ENCODE assay signal across 9 cellular contexts in genomic region chr12:52278530-52278929, GRCh38. TPM values are rescaled to one million over a fixed set of nuclear protein-coding genes. Genes with fewer than 3 reads are reported as not detected.
DNase-seq lines count a peak whose midpoint lies in the region; ATAC-seq and TF ChIP-seq lines count a peak whose summit lies in the region.
"Had no signal": no experiment of that assay in that cellular context is flagged by ENCODE, and none has a peak within 500 bp of the region (broad histone marks: within the 10 kb centered on the region; RNA-seq: fewer than 3 reads in every experiment).

No MANE protein-coding gene starts in this region.

- H3K27me3 ChIP-seq in iPS DF 6.9 (ENCODE audit: control insufficient read depth, insufficient read depth, low read length), result no peaks in the 10 kb centered on the region; the same call in 1 of the 2 replicates
- peaks cover 23% of the 10 kb centered on the region for H3K27me3 ChIP-seq in smooth muscle cell (ENCODE audit: low read depth)

- no peak for TF ChIP-seq CTCF in smooth muscle cell (IDR thresholded peaks at IDR 0.05; ENCODE audit: borderline replicate concordance, insufficient read depth, poor library complexity, severe bottlenecking)

- CTCF ChIA-PET in activated CD8-positive, alpha-beta memory T cell treated with anti-CD3 and anti-CD28 coated beads, Interleukin-2, amount 10 ng/mL, durations not matched to agents 7 days and 5 days (lab: Charles Lee), result interaction anchor here (0.7 to 6.1 kb wide), 33 partner anchors 11 to 607 kb away, joined by 3 to 74 read pairs (median 4); partner anchors contain the start of gene KRT81

- peak overlapping the region; percentile 73 for H3K4me2 ChIP-seq in smooth muscle cell

- peaks cover 10% of the 10 kb centered on the region for H3F3A ChIP-seq in smooth muscle cell (ENCODE audit: low read depth)

- no peak overlapping the region for H3K27ac Mint-ChIP-seq in activated CD8-positive, alpha-beta memory T cell treated with anti-CD3 and anti-CD28 coated beads, Interleukin-2, amount 10 ng/mL, durations not matched to agents 7 days and 5 days
- H3K27ac Mint-ChIP-seq in activated naive CD8-positive, alpha-beta T cell treated with anti-CD3 and anti-CD28 coated beads, Interleukin-2, amount 50 U/mL, for 24 hours, result no peak overlapping the region

- no peaks in the 10 kb centered on the region for H3K36me3 ChIP-seq in iPS DF 6.9 (ENCODE audit: control insufficient read depth, insufficient read depth, low read length)
- no peaks in the 10 kb centered on the region for H3K36me3 ChIP-seq in smooth muscle cell (ENCODE audit: low read depth)

- H3K79me2 ChIP-seq in smooth muscle cell (ENCODE audit: low read depth), result no peaks in the 10 kb centered on the region

- peak; percentile 63 for DNase-seq in NCI-H748 (lab: John Stamatoyannopoulos, UW; ENCODE audit: unreplicated experiment)
- no peak for DNase-seq in NCI-H748 treated with DMSO at 0.1 percent for 48 hours (lab: John Stamatoyannopoulos, UW)
- DNase-seq in SW480 (ENCODE audit: low spot score), result peak; percentile 9
- no peak for DNase-seq in iPS DF 6.9 (ENCODE audit: low read depth, low spot score)
- no peak for DNase-seq in smooth muscle cell (lab: John Stamatoyannopoulos, UW; ENCODE audit: unreplicated experiment)
- DNase-seq in activated CD8-positive, alpha-beta memory T cell treated with anti-CD3 and anti-CD28 coated beads, Interleukin-2, amount 10 ng/mL, durations not matched to agents 7 days and 5 days, result no peak
- DNase-seq in activated naive CD8-positive, alpha-beta T cell treated with anti-CD3 and anti-CD28 coated beads, Interleukin-2, amount 50 U/mL, for 24 hours, result no peak

- H3K36me3 Mint-ChIP-seq in activated CD8-positive, alpha-beta memory T cell treated with anti-CD3 and anti-CD28 coated beads, Interleukin-2, amount 10 ng/mL, durations not matched to agents 7 days and 5 days, result no peaks in the 10 kb centered on the region
- H3K36me3 Mint-ChIP-seq in activated naive CD8-positive, alpha-beta T cell treated with anti-CD3 and anti-CD28 coated beads, Interleukin-2, amount 50 U/mL, for 24 hours (ENCODE audit: low read depth), result no peaks in the 10 kb centered on the region
- H3K36me3 Mint-ChIP-seq: naive thymus-derived CD8-positive, alpha-beta T cell had no signal

- WGBS in iPS DF 6.9 (ENCODE audit: insufficient coverage, insufficient read length), result no CpG with 5 or more reads among the region's 9 CpGs
- WGBS in smooth muscle cell (ENCODE audit: low lambda C conversion rate), result 64% methylated on average over 9 of the region's 9 CpGs

- H3K4me3 ChIP-seq in iPS DF 6.9 (ENCODE audit: low read length) (peak overlapping the region; percentile 15; the same call in 1 of the 2 replicates), smooth muscle cell (peak overlapping the region; percentile 45)

- H3K9ac ChIP-seq in smooth muscle cell (ENCODE audit: low read depth), result peak overlapping the region; percentile 40

- peaks cover 5% of the 10 kb centered on the region for H3K4me1 Mint-ChIP-seq in activated CD8-positive, alpha-beta memory T cell treated with anti-CD3 and anti-CD28 coated beads, Interleukin-2, amount 10 ng/mL, durations not matched to agents 7 days and 5 days
- no peaks in the 10 kb centered on the region for H3K4me1 Mint-ChIP-seq in activated naive CD8-positive, alpha-beta T cell treated with anti-CD3 and anti-CD28 coated beads, Interleukin-2, amount 50 U/mL, for 24 hours

- H4K20me1 ChIP-seq in smooth muscle cell (ENCODE audit: low read depth), result no peaks in the 10 kb centered on the region

- H2AFZ ChIP-seq in smooth muscle cell (ENCODE audit: low read depth), result no peak overlapping the region

- no peak overlapping the region for H3K27ac ChIP-seq in iPS DF 6.9 (ENCODE audit: low read length)
- H3K27ac ChIP-seq in smooth muscle cell (ENCODE audit: low read depth), result no peak overlapping the region

- H3K4me3 Mint-ChIP-seq in activated CD8-positive, alpha-beta memory T cell treated with anti-CD3 and anti-CD28 coated beads, Interleukin-2, amount 10 ng/mL, durations not matched to agents 7 days and 5 days, result no peak overlapping the region
- H3K4me3 Mint-ChIP-seq in activated naive CD8-positive, alpha-beta T cell treated with anti-CD3 and anti-CD28 coated beads, Interleukin-2, amount 50 U/mL, for 24 hours, result no peak overlapping the region

- no peaks in the 10 kb centered on the region for H3K9me3 ChIP-seq in iPS DF 6.9 (ENCODE audit: control insufficient read depth, insufficient read depth, low read length)
- H3K9me3 ChIP-seq in smooth muscle cell (replicated peaks; ENCODE audit: low read depth), result no peaks in the 10 kb centered on the region

- no peak for ATAC-seq in activated CD8-positive, alpha-beta memory T cell treated with anti-CD3 and anti-CD28 coated beads, Interleukin-2, amount 10 ng/mL, durations not matched to agents 7 days and 5 days
- ATAC-seq in activated naive CD8-positive, alpha-beta T cell treated with anti-CD3 and anti-CD28 coated beads, Interleukin-2, amount 50 U/mL, for 24 hours, result no peak
- no peak for ATAC-seq in HG02970 (IDR thresholded peaks at IDR 0.05; ENCODE audit: low FRiP score, unreplicated experiment)

- no peaks in the 10 kb centered on the region for H3K9me3 Mint-ChIP-seq in activated CD8-positive, alpha-beta memory T cell treated with anti-CD3 and anti-CD28 coated beads, Interleukin-2, amount 10 ng/mL, durations not matched to agents 7 days and 5 days (ENCODE audit: low read depth)
- H3K9me3 Mint-ChIP-seq in activated naive CD8-positive, alpha-beta T cell treated with anti-CD3 and anti-CD28 coated beads, Interleukin-2, amount 50 U/mL, for 24 hours, result no peaks in the 10 kb centered on the region
- H3K9me3 Mint-ChIP-seq: naive thymus-derived CD8-positive, alpha-beta T cell had no signal

- no peaks in the 10 kb centered on the region for H3K4me1 ChIP-seq in iPS DF 6.9 (ENCODE audit: control insufficient read depth, insufficient read depth, low read length)
- H3K4me1 ChIP-seq in smooth muscle cell (ENCODE audit: low read depth), result peaks cover 23% of the 10 kb centered on the region

- H3K27me3 Mint-ChIP-seq in activated CD8-positive, alpha-beta memory T cell treated with anti-CD3 and anti-CD28 coated beads, Interleukin-2, amount 10 ng/mL, durations not matched to agents 7 days and 5 days, result peaks cover 62% of the 10 kb centered on the region
- H3K27me3 Mint-ChIP-seq in activated naive CD8-positive, alpha-beta T cell treated with anti-CD3 and anti-CD28 coated beads, Interleukin-2, amount 50 U/mL, for 24 hours, result peaks cover 24% of the 10 kb centered on the region

RNA-seq across cellular contexts. Expression of gene KRT86, which starts 4.1 kb away (rescaled TPM):
- total RNA-seq in smooth muscle cell, result not detected in 2 replicates
- not detected in 2 replicates for polyA plus RNA-seq in smooth muscle cell
- 1 to 10 TPM in 1 of 2 experiments, under 1 TPM in 1; 0.18 to 1.2 TPM for total RNA-seq in activated CD8-positive, alpha-beta memory T cell treated with anti-CD3 and anti-CD28 coated beads, Interleukin-2, amount 10 ng/mL, durations not matched to agents 7 days and 5 days
- total RNA-seq: naive thymus-derived CD8-positive, alpha-beta T cell had no signal
- polyA plus RNA-seq: naive thymus-derived CD8-positive, alpha-beta T cell had no signal

RNA-seq across cellular contexts. Expression of gene KRT81, which starts 12.8 kb away (rescaled TPM):
- total RNA-seq in smooth muscle cell, result 0.18 and 1.4 TPM in 2 replicates
- polyA plus RNA-seq in smooth muscle cell, result 0.49 and 1.7 TPM in 2 replicates
- under 1 TPM in 1 of 2 experiments, not detected in 1; 0.30 TPM for total RNA-seq in activated CD8-positive, alpha-beta memory T cell treated with anti-CD3 and anti-CD28 coated beads, Interleukin-2, amount 10 ng/mL, durations not matched to agents 7 days and 5 days
- total RNA-seq: naive thymus-derived CD8-positive, alpha-beta T cell had no signal
- polyA plus RNA-seq: naive thymus-derived CD8-positive, alpha-beta T cell had no signal

RNA-seq across cellular contexts. Expression of gene KRT83, which starts 42.7 kb away (rescaled TPM):
- not detected in 2 replicates for total RNA-seq in smooth muscle cell
- polyA plus RNA-seq in smooth muscle cell, result not detected in 2 replicates
- not detected for total RNA-seq in activated CD8-positive, alpha-beta memory T cell treated with anti-CD3 and anti-CD28 coated beads, Interleukin-2, amount 10 ng/mL, durations not matched to agents 7 days and 5 days
- total RNA-seq: naive thymus-derived CD8-positive, alpha-beta T cell had no signal
- polyA plus RNA-seq: naive thymus-derived CD8-positive, alpha-beta T cell had no signal

RNA-seq across cellular contexts. Expression of gene KRT7, which starts 45.5 kb away (rescaled TPM):
- 168 and 214 TPM in 2 replicates for total RNA-seq in smooth muscle cell
- polyA plus RNA-seq in smooth muscle cell, result 190 and 744 TPM in 2 replicates
- 10 to 100 TPM in 1 of 2 experiments, 1 to 10 TPM in 1; 4.7 to 18.3 TPM for total RNA-seq in activated CD8-positive, alpha-beta memory T cell treated with anti-CD3 and anti-CD28 coated beads, Interleukin-2, amount 10 ng/mL, durations not matched to agents 7 days and 5 days
- total RNA-seq: naive thymus-derived CD8-positive, alpha-beta T cell had no signal
- polyA plus RNA-seq: naive thymus-derived CD8-positive, alpha-beta T cell had no signal

Comparison
In these comparisons a context has a peak if more than half of its experiments do, and no peak if none do; other contexts are left out.
1. DNase-seq: peak in NCI-H748 (single experiment) and SW480 (single experiment); none in NCI-H748 treated with DMSO at 0.1 percent for 48 hours (single experiment), iPS DF 6.9 (single experiment), smooth muscle cell (single experiment), activated CD8-positive, alpha-beta memory T cell treated with anti-CD3 and anti-CD28 coated beads, Interleukin-2, amount 10 ng/mL, durations not matched to agents 7 days and 5 days (single experiment) and activated naive CD8-positive, alpha-beta T cell treated with anti-CD3 and anti-CD28 coated beads, Interleukin-2, amount 50 U/mL, for 24 hours (single experiment).